ENCODE assay signal across 8 cellular contexts in the genomic region with DNA sequence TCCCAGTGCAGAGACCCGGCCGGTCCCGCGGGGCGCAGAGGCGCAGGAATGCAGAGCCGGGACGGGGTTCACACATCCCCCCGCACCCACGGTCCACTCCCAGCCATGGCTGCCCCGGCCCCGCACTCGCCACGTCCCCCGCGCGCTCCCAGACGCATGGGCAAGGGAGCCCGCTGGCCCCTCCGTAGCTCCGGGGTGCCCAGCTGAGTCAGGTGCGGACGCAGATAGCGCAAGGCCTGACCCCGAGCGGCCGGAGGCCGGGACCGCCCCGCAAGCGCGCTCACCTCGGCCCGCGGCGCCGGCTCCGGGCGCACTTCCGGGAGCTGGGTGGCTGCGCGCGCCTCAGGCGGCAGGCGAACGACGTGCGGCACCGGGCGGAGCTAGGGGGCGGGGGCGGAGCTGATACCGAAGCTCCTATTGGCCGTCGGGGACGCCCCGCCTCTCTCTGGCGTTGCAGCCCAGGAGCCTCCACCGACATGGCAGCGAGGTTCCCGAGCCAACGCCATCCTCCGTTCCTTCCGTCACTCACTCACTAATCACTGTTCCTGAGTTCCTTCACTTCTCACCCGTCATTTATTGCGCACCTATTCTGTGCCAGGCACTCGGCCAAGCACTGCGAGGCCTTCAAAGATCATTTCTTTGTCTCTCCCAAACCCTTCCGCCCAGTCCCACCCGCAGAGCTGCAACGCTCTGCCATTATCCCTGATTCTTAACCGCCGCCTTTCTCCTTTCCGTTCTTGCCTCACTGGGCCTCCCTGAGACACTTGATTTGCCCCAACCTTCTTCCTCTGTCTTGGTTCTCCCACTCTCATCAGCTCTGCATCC. TPM values are rescaled to one million over a fixed set of nuclear protein-coding genes. Genes with fewer than 3 reads are reported as not detected.
DNase-seq lines count a peak whose midpoint lies in the region; ATAC-seq and TF ChIP-seq lines count a peak whose summit lies in the region.

TSS of gene ZNF18 (minus strand) at position 329 of the 825 bp plus-strand sequence. CDS start 4,646 bp downstream, outside the sequence.

- DNase-seq in NCI-H146 (lab: John Stamatoyannopoulos, UW) = peak; percentile 96
- peak; percentile 95 for DNase-seq in right atrium auricular region (ENCODE audit: low spot score)
- peak; percentile 94 for DNase-seq in putamen (ENCODE audit: low spot score)
- DNase-seq in uterus = peak; percentile 95 to 96

- no peaks in the 10 kb centered on the region for H3K36me3 ChIP-seq in right atrium auricular region
- H3K36me3 ChIP-seq in uterus = no peaks in the 10 kb centered on the region

- intact Hi-C loops in T-helper 1 cell treated with Interleukin-12 subunit alpha and Interleukin-12 subunit beta and Interleukin-4 antibody, amounts not matched to agents 30 ng/mL and 1 ng/mL, for 36 hours (cut with micrococcal nuclease) = loop anchor here (1.0 to 2.0 kb wide), 3 partner anchors 23 to 1301 kb away; partner anchors contain the start of genes ADPRM, ELAC2, MAP2K4 and SCO1
- intact Hi-C loops in uterus (cut with DNase I; ENCODE audit: low total_unique reads) = no loop called here

- no peaks in the 10 kb centered on the region for H3K27me3 ChIP-seq in right atrium auricular region
- H3K27me3 ChIP-seq in uterus = no peaks in the 10 kb centered on the region

- peak; percentile 97 for ATAC-seq in HG02870 (IDR thresholded peaks at IDR 0.05; ENCODE audit: unreplicated experiment)

- TF ChIP-seq POLR2A in GM15510 (IDR thresholded peaks at IDR 0.05; ENCODE audit: borderline replicate concordance, extremely low read depth, insufficient read length) (peak; percentile 99), uterus (IDR thresholded peaks at IDR 0.05) (peak; percentile 97 to 99)

- H3K4me1 ChIP-seq in right atrium auricular region = peaks cover 0 to 12% of the 10 kb centered on the region in 2 donors
- no peaks in the 10 kb centered on the region for H3K4me1 ChIP-seq in uterus

- H3K4me3 ChIP-seq in right atrium auricular region = peak within 1 kb of the TSS; percentile 93 to 95
- peak within 1 kb of the TSS; percentile 80 to 88 for H3K4me3 ChIP-seq in uterus

- H3K9me3 ChIP-seq in right atrium auricular region (no peaks in the 10 kb centered on the region), uterus (no peaks in the 10 kb centered on the region)

- TF ChIP-seq CTCF in right atrium auricular region (IDR thresholded peaks at IDR 0.05) (no peak), uterus (IDR thresholded peaks at IDR 0.05) (peak in 1 of 4 experiments; percentile 11)

- H3K27ac ChIP-seq in angular gyrus (ENCODE audit: low read depth, low read length) (peak within 1 kb of the TSS; percentile 96), right atrium auricular region (peak within 1 kb of the TSS; percentile 90 to 94), uterus (peak within 1 kb of the TSS; percentile 80 to 88)

RNA-seq across cellular contexts. Expression of gene ZNF18, which starts in this region (rescaled TPM):
- 9.9 and 11.8 TPM in 2 replicates for total RNA-seq in T-helper 1 cell treated with Interleukin-12 subunit alpha and Interleukin-12 subunit beta and Interleukin-4 antibody, amounts not matched to agents 30 ng/mL and 1 ng/mL, for 36 hours
- total RNA-seq in right atrium auricular region (1 to 10 TPM; 3.4 to 5.8 TPM), uterus (10 to 100 TPM in 3 of 4 donors, 1 to 10 TPM in 1; 1.2 to 43.8 (median 16.5) TPM)

Comparison
In these comparisons a context has a peak if more than half of its experiments do, and no peak if none do; other contexts are left out.
1. Peak in every context shown above with its lines: DNase-seq, ATAC-seq, H3K4me3 ChIP-seq and H3K27ac ChIP-seq.